9 cellular contexts compared by ENCODE assay signal in the genomic region with DNA sequence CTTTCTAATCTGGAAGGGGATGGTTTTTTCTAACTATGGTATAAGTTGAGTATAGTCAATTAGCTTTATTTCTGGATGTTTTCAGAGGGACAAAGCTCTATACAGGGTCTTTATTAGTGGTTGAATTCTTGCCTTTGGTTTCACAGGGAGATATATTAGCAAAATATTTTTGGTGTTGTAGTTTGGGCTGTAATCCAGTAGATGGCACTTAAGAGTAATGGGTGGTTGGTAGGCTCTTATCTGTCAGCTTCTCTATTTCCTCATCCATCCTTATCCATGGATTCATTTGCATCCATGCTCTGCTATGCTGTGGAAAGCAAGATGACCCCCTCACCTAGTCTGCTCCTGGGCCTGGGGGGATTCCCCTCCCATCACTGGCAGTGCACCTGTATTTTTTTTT.
A peak's percentile ranks its signal among the peaks of the same experiment; 100 is the strongest.
DNase-seq lines count a peak whose midpoint lies in the region; ATAC-seq and TF ChIP-seq lines count a peak whose summit lies in the region.
"Had no signal": no experiment of that assay in that cellular context is flagged by ENCODE, and none has a peak within 500 bp of the region (broad histone marks: within the 10 kb centered on the region; RNA-seq: fewer than 3 reads in every experiment).

No MANE protein-coding gene starts in this region.

- intact Hi-C loops in PC-9 (cut with micrococcal nuclease; ENCODE audit: unreplicated experiment): loop anchor here (10.0 kb wide), 1 partner anchor 303 kb away; no protein-coding TSS in a partner anchor

- no peaks in the 10 kb centered on the region for H3K9me3 ChIP-seq in PC-9 (ENCODE audit: insufficient read depth, low read depth)
- H3K9me3 ChIP-seq: ovary had no signal

- H3K4me1 ChIP-seq in PC-9 (replicated peaks; ENCODE audit: insufficient read depth): no peaks in the 10 kb centered on the region

- H3K27me3 ChIP-seq in PC-9 (ENCODE audit: insufficient read depth, low read depth): no peaks in the 10 kb centered on the region
- H3K27me3 ChIP-seq: ovary had no signal

- H3K9me3 Mint-ChIP-seq in effector memory CD8-positive, alpha-beta T cell: peaks cover 6 to 17% of the 10 kb centered on the region in 2 donors
- peaks cover 22% of the 10 kb centered on the region for H3K9me3 Mint-ChIP-seq in activated naive CD8-positive, alpha-beta T cell treated with anti-CD3 and anti-CD28 coated beads, Interleukin-2, amount 50 U/mL, for 24 hours

- DNase-seq in GM12864 (ENCODE audit: low read depth) (no peak), PC-9 (no peak), iris pigment epithelial cell (ENCODE audit: low read depth) (peak; percentile 11), amygdala (lab: John Stamatoyannopoulos, UW) (no peak)
- DNase-seq in effector memory CD8-positive, alpha-beta T cell: no peak
- DNase-seq in activated naive CD8-positive, alpha-beta T cell treated with anti-CD3 and anti-CD28 coated beads, Interleukin-2, amount 50 U/mL, for 24 hours: no peak
- DNase-seq: ovary had no signal

- H3K4me3 ChIP-seq in GM12864 (ENCODE audit: low read depth, low read length) (no peak overlapping the region), PC-9 (no peak overlapping the region)
- H3K4me3 ChIP-seq: ovary had no signal

- no peaks in the 10 kb centered on the region for H3K36me3 ChIP-seq in PC-9 (ENCODE audit: low read depth)
- H3K36me3 ChIP-seq: ovary had no signal

- no peak overlapping the region for H3K4me3 Mint-ChIP-seq in effector memory CD8-positive, alpha-beta T cell
- H3K4me3 Mint-ChIP-seq in activated naive CD8-positive, alpha-beta T cell treated with anti-CD3 and anti-CD28 coated beads, Interleukin-2, amount 50 U/mL, for 24 hours: no peak overlapping the region

- no TSS peak for BruUV-seq in PC-9 (replicated peaks; lab: Mats Ljungman, UMichigan)

- H3K27ac ChIP-seq in PC-9: no peak overlapping the region
- H3K27ac ChIP-seq: ovary had no signal

- POLR2A ChIA-PET in PC-9 (lab: Charles Lee; ENCODE audit: unreplicated experiment): no interaction called here

- no peaks in the 10 kb centered on the region for H3K36me3 Mint-ChIP-seq in effector memory CD8-positive, alpha-beta T cell (ENCODE audit: insufficient read depth)
- no peaks in the 10 kb centered on the region for H3K36me3 Mint-ChIP-seq in activated naive CD8-positive, alpha-beta T cell treated with anti-CD3 and anti-CD28 coated beads, Interleukin-2, amount 50 U/mL, for 24 hours (ENCODE audit: low read depth)

- H3K27me3 Mint-ChIP-seq in effector memory CD8-positive, alpha-beta T cell: no peaks in the 10 kb centered on the region
- no peaks in the 10 kb centered on the region for H3K27me3 Mint-ChIP-seq in activated naive CD8-positive, alpha-beta T cell treated with anti-CD3 and anti-CD28 coated beads, Interleukin-2, amount 50 U/mL, for 24 hours

- CTCF ChIA-PET in PC-9 (lab: Charles Lee): interaction anchor here (0.7 kb wide), 1 partner anchor 1764 kb away, joined by 3 read pairs; no protein-coding TSS in a partner anchor

- no peak overlapping the region for H2AFZ ChIP-seq in PC-9

- no peaks in the 10 kb centered on the region for H3K4me1 Mint-ChIP-seq in effector memory CD8-positive, alpha-beta T cell (ENCODE audit: low read depth in 2 of 2)
- H3K4me1 Mint-ChIP-seq in activated naive CD8-positive, alpha-beta T cell treated with anti-CD3 and anti-CD28 coated beads, Interleukin-2, amount 50 U/mL, for 24 hours: no peaks in the 10 kb centered on the region

- no peaks in the 10 kb centered on the region for H3K79me2 ChIP-seq in PC-9 (ENCODE audit: low read depth)

- peak; percentile 47 for TF ChIP-seq CTCF in GM12864 (IDR thresholded peaks at IDR 0.05; ENCODE audit: low read depth, low read length, missing control alignments)
- peak; percentile 62 for TF ChIP-seq CTCF in PC-9 (conservative IDR thresholded peaks at IDR 0.05)

- no peaks in the 10 kb centered on the region for H4K20me1 ChIP-seq in PC-9 (ENCODE audit: insufficient read depth)

- no peak overlapping the region for H3K27ac Mint-ChIP-seq in effector memory CD8-positive, alpha-beta T cell
- no peak overlapping the region for H3K27ac Mint-ChIP-seq in activated naive CD8-positive, alpha-beta T cell treated with anti-CD3 and anti-CD28 coated beads, Interleukin-2, amount 50 U/mL, for 24 hours

- H3F3A ChIP-seq in PC-9 (ENCODE audit: insufficient read depth, low read depth): no peaks in the 10 kb centered on the region

- H3K9me2 ChIP-seq in PC-9 (ENCODE audit: insufficient read depth): no peaks in the 10 kb centered on the region

- ATAC-seq in HG03354 (IDR thresholded peaks at IDR 0.05; ENCODE audit: poor library complexity, severe bottlenecking, unreplicated experiment): peak; percentile 58
- ATAC-seq in effector memory CD8-positive, alpha-beta T cell (replicated peaks): no peak
- no peak for ATAC-seq in activated naive CD8-positive, alpha-beta T cell treated with anti-CD3 and anti-CD28 coated beads, Interleukin-2, amount 50 U/mL, for 24 hours
- no peak for ATAC-seq in GM21423 (IDR thresholded peaks at IDR 0.05; ENCODE audit: unreplicated experiment)

- H3K4me2 ChIP-seq in PC-9: no peak overlapping the region
